8 cellular contexts compared by ENCODE assay signal in genomic region chr2:27071277-27071989, GRCh38. TPM values are rescaled to one million over a fixed set of nuclear protein-coding genes. Genes with fewer than 3 reads are reported as not detected.
DNase-seq lines count a peak whose midpoint lies in the region; ATAC-seq and TF ChIP-seq lines count a peak whose summit lies in the region.

TSS of gene OST4 (minus strand) at chr2:27071654.

- no peaks in the 10 kb centered on the region for H3K27me3 ChIP-seq in ovary
- H3K27me3 ChIP-seq in tibial artery = no peaks in the 10 kb centered on the region

- no peaks in the 10 kb centered on the region for H3K9me3 Mint-ChIP-seq in activated naive CD8-positive, alpha-beta T cell (ENCODE audit: low read depth)
- peaks cover 12% of the 10 kb centered on the region for H3K9me3 Mint-ChIP-seq in glutamatergic neuron (ENCODE audit: unreplicated experiment)

- H3K9me3 ChIP-seq in ovary (no peaks in the 10 kb centered on the region), tibial artery (no peaks in the 10 kb centered on the region)

- WGBS in ovary, 3 donors = 0 to 1% (median 1%) methylated on average over 29 to 86 of the region's 86 CpGs

- intact Hi-C loops in ovary (cut with DNase I) (no loop called here), tibial artery (cut with DNase I; ENCODE audit: low total_unique reads) (no loop called here)

- H3K4me1 Mint-ChIP-seq in activated naive CD8-positive, alpha-beta T cell (ENCODE audit: low read depth) = peaks cover 61% of the 10 kb centered on the region
- H3K4me1 Mint-ChIP-seq in glutamatergic neuron (ENCODE audit: low read depth, unreplicated experiment) = peaks cover 26% of the 10 kb centered on the region

- H3K36me3 Mint-ChIP-seq in activated naive CD8-positive, alpha-beta T cell = peaks cover 5% of the 10 kb centered on the region
- H3K36me3 Mint-ChIP-seq in glutamatergic neuron (ENCODE audit: unreplicated experiment) = peaks cover 5% of the 10 kb centered on the region

- TF ChIP-seq POLR2A in ovary (IDR thresholded peaks at IDR 0.05) = peak; percentile 75

- no peaks in the 10 kb centered on the region for H3K27me3 Mint-ChIP-seq in activated naive CD8-positive, alpha-beta T cell
- peaks cover 8% of the 10 kb centered on the region for H3K27me3 Mint-ChIP-seq in glutamatergic neuron (ENCODE audit: unreplicated experiment)

- DNase-seq in GM10266 (ENCODE audit: extremely low spot score) (peak; percentile 98), NCI-H1092 (lab: John Stamatoyannopoulos, UW) (peak; percentile 76), SKM-1 treated with dmso at 0.1 percent for 144 hours (lab: John Stamatoyannopoulos, UW; ENCODE audit: unreplicated experiment) (peak; percentile 89), glutamatergic neuron (peak; percentile 94), ovary (peak; percentile 93 to 96 (median 94)), tibial artery (peak; percentile 92 to 97)

- H3K4me1 ChIP-seq in ovary (ENCODE audit: insufficient read depth) (peaks cover 16% of the 10 kb centered on the region), tibial artery (peaks cover 3 to 70% (median 54%) of the 10 kb centered on the region in 4 donors)

- TF ChIP-seq CTCF in GM10266 (IDR thresholded peaks at IDR 0.05; ENCODE audit: control insufficient read depth, insufficient read depth, low read depth, missing control alignments) (peak; percentile 16), glutamatergic neuron (IDR thresholded peaks at IDR 0.05; ENCODE audit: partially characterized antibody, unreplicated experiment) (no peak), ovary (IDR thresholded peaks at IDR 0.05) (peak in 1 of 3 donors; percentile 23), tibial artery (IDR thresholded peaks at IDR 0.05) (no peak)

- peak within 1 kb of the TSS; percentile 92 to 98 for H3K27ac ChIP-seq in ovary
- H3K27ac ChIP-seq in tibial artery = peak within 1 kb of the TSS; percentile 96 to 98

- peak; percentile 87 for ATAC-seq in HG02588 (IDR thresholded peaks at IDR 0.05; ENCODE audit: unreplicated experiment)

- H3K4me3 Mint-ChIP-seq in activated naive CD8-positive, alpha-beta T cell = peak within 1 kb of the TSS; percentile 98
- H3K4me3 Mint-ChIP-seq in glutamatergic neuron (ENCODE audit: unreplicated experiment) = peak within 1 kb of the TSS; percentile 97

- H3K27ac Mint-ChIP-seq in activated naive CD8-positive, alpha-beta T cell = peak within 1 kb of the TSS; percentile 95
- peak within 1 kb of the TSS; percentile 89 for H3K27ac Mint-ChIP-seq in glutamatergic neuron (ENCODE audit: unreplicated experiment)

- peak within 1 kb of the TSS; percentile 59 for H3K4me3 ChIP-seq in ovary
- peak within 1 kb of the TSS; percentile 90 to 95 for H3K4me3 ChIP-seq in tibial artery

- no peak for TF ChIP-seq EP300 in ovary (IDR thresholded peaks at IDR 0.05)

- no peaks in the 10 kb centered on the region for H3K36me3 ChIP-seq in ovary
- H3K36me3 ChIP-seq in tibial artery = peaks cover 0 to 34% (median 10%) of the 10 kb centered on the region in 3 donors

RNA-seq across cellular contexts. Expression of gene OST4, which starts in this region (rescaled TPM):
- total RNA-seq in glutamatergic neuron (ENCODE audit: unreplicated experiment) (215 TPM), ovary (100 to 1,000 TPM; 201 to 319 (median 264) TPM)
- 100 to 1,000 TPM; 379 to 588 TPM for polyA plus RNA-seq in ovary

Comparison
In these comparisons a context has a peak if more than half of its experiments do, and no peak if none do; other contexts are left out.
1. Peak in every context shown above with its lines: DNase-seq, ATAC-seq, H3K4me3 ChIP-seq and H3K27ac ChIP-seq.